In genomic region chr6:108661430-108661829, GRCh38 we compare ENCODE assay signal across 14 cellular contexts.
DNase-seq lines count a peak whose midpoint lies in the region; ATAC-seq, FAIRE-seq and TF ChIP-seq lines count a peak whose summit lies in the region.
"Had no signal": no experiment of that assay in that cellular context is flagged by ENCODE, and none has a peak within 500 bp of the region (broad histone marks: within the 10 kb centered on the region; RNA-seq: fewer than 3 reads in every experiment).

No MANE protein-coding gene starts in this region.

- no peaks in the 10 kb centered on the region for H3K36me3 Mint-ChIP-seq in activated T-cell treated with anti-CD3 and anti-CD28 coated beads, Interleukin-2, amount 50 U/mL, for 72 hours (ENCODE audit: insufficient read depth in 2 of 2)
- H3K36me3 Mint-ChIP-seq in Calu3 (ENCODE audit: insufficient read depth, unreplicated experiment), result peaks cover 19% of the 10 kb centered on the region

- H3K4me1 ChIP-seq in small intestine (ENCODE audit: control insufficient read depth in 2 of 2, insufficient read depth in 1 of 2, low read depth in 1 of 2, low read length in 1 of 2), result peaks cover 0 to 15% of the 10 kb centered on the region in 2 donors
- H3K4me1 ChIP-seq: neural progenitor cell had no signal

- no peak for DNase-seq in activated T-cell treated with anti-CD3 and anti-CD28 coated beads, Interleukin-2, amount 50 U/mL, for 72 hours
- DNase-seq in activated T-cell treated with anti-CD3 and anti-CD28 coated beads, Interleukin-2, amount 50 U/mL, for 48 hours, result no peak
- DNase-seq in foreskin fibroblast (peak; percentile 63 to 86), small intestine (peak; percentile 59), NCI-H526 (lab: John Stamatoyannopoulos, UW) (no peak), frontal cortex (ENCODE audit: low spot score in 2 of 2) (no peak), Calu3 (no peak)
- DNase-seq: dermis blood vessel endothelial cell; NK-92 treated with Interleukin-12 subunit alpha and Interleukin-12 subunit beta, amount 100 ng/mL, for 24 hours had no signal

- BruUV-seq in Calu3 (replicated peaks; lab: Mats Ljungman, UMichigan), result no TSS peak

- CTCF ChIA-PET in Calu3 (lab: Charles Lee), result no interaction called here

- no peaks in the 10 kb centered on the region for H3K27me3 ChIP-seq in small intestine (ENCODE audit: control insufficient read depth in 2 of 2, insufficient read depth in 2 of 2, low read length in 2 of 2)
- H3K27me3 ChIP-seq: neural progenitor cell had no signal

- H3K27ac ChIP-seq in VCaP (peak overlapping the region; percentile 37), small intestine (ENCODE audit: low read depth in 1 of 2, low read length in 1 of 2) (no peak overlapping the region)
- H3K27ac ChIP-seq: neural progenitor cell, thoracic aorta had no signal

- no peaks in the 10 kb centered on the region for H3K27me3 Mint-ChIP-seq in activated T-cell treated with anti-CD3 and anti-CD28 coated beads, Interleukin-2, amount 50 U/mL, for 72 hours (ENCODE audit: low read depth)
- H3K27me3 Mint-ChIP-seq in Calu3 (ENCODE audit: unreplicated experiment), result no peaks in the 10 kb centered on the region

- H3K9me3 Mint-ChIP-seq in activated T-cell treated with anti-CD3 and anti-CD28 coated beads, Interleukin-2, amount 50 U/mL, for 72 hours, result no peaks in the 10 kb centered on the region
- H3K9me3 Mint-ChIP-seq in Calu3 (ENCODE audit: low read depth, unreplicated experiment), result no peaks in the 10 kb centered on the region
- H3K9me3 Mint-ChIP-seq: activated T-helper 1 cell treated with anti-CD3 and anti-CD28 coated beads, Interleukin-12 subunit alpha, Interleukin-12 subunit beta, Interleukin-2, Interleukin-4 antibody, amounts not matched to agents 30 ng/mL and 10 ng/mL and 1 ng/mL, durations not matched to agents 14 hours and 24 hours and 36 hours; neural progenitor cell had no signal

- TF ChIP-seq CTCF in VCaP (conservative IDR thresholded peaks at IDR 0.05) (no peak), foreskin fibroblast (IDR thresholded peaks at IDR 0.05; ENCODE audit: low read depth, low read length) (no peak), Calu3 (IDR thresholded peaks at IDR 0.05; ENCODE audit: unreplicated experiment) (no peak)

- no peaks in the 10 kb centered on the region for H3K36me3 ChIP-seq in small intestine (ENCODE audit: control insufficient read depth in 2 of 2, insufficient read depth in 2 of 2, low read length in 2 of 2)
- H3K36me3 ChIP-seq: neural progenitor cell had no signal

- 35 to 82% (median 37%) methylated on average over 1 of the region's 1 CpG for WGBS in small intestine, 3 donors

- peaks cover 31% of the 10 kb centered on the region for H3K4me1 Mint-ChIP-seq in activated T-cell treated with anti-CD3 and anti-CD28 coated beads, Interleukin-2, amount 50 U/mL, for 72 hours (ENCODE audit: low read depth)
- H3K4me1 Mint-ChIP-seq in Calu3 (ENCODE audit: low read depth, unreplicated experiment), result peaks cover 32% of the 10 kb centered on the region

- intact Hi-C loops in Calu3 (cut with micrococcal nuclease; ENCODE audit: unreplicated experiment), result no loop called here

- ATAC-seq in activated T-cell treated with anti-CD3 and anti-CD28 coated beads, Interleukin-2, amount 50 U/mL, for 72 hours (replicated peaks in 1 of 2), result peak; percentile 52 to 73

- H3K27ac Mint-ChIP-seq in activated T-cell treated with anti-CD3 and anti-CD28 coated beads, Interleukin-2, amount 50 U/mL, for 72 hours, result no peak overlapping the region
- H3K27ac Mint-ChIP-seq in Calu3 (ENCODE audit: unreplicated experiment), result no peak overlapping the region
- H3K27ac Mint-ChIP-seq: activated T-helper 1 cell treated with anti-CD3 and anti-CD28 coated beads, Interleukin-12 subunit alpha, Interleukin-12 subunit beta, Interleukin-2, Interleukin-4 antibody, amounts not matched to agents 30 ng/mL and 10 ng/mL and 1 ng/mL, durations not matched to agents 14 hours and 24 hours and 36 hours; neural progenitor cell had no signal

- no peak overlapping the region for H3K4me3 Mint-ChIP-seq in activated T-cell treated with anti-CD3 and anti-CD28 coated beads, Interleukin-2, amount 50 U/mL, for 72 hours
- no peak overlapping the region for H3K4me3 Mint-ChIP-seq in Calu3 (ENCODE audit: low read depth, unreplicated experiment)
- H3K4me3 Mint-ChIP-seq: activated T-helper 1 cell treated with anti-CD3 and anti-CD28 coated beads, Interleukin-12 subunit alpha, Interleukin-12 subunit beta, Interleukin-2, Interleukin-4 antibody, amounts not matched to agents 30 ng/mL and 10 ng/mL and 1 ng/mL, durations not matched to agents 14 hours and 24 hours and 36 hours; neural progenitor cell had no signal

- FAIRE-seq in small intestine (lab: Jason Lieb, UNC) (no peak), frontal cortex (lab: Jason Lieb, UNC) (no peak)
- FAIRE-seq: TTC549 had no signal

- no peak overlapping the region for H3K4me3 ChIP-seq in foreskin fibroblast (ENCODE audit: low read depth in 1 of 2, low read length in 2 of 2)
- H3K4me3 ChIP-seq in small intestine (ENCODE audit: low read depth in 1 of 2, low read length in 2 of 2), result no peak overlapping the region
- H3K4me3 ChIP-seq: neural progenitor cell, thoracic aorta had no signal

- H3K9me3 ChIP-seq in small intestine (ENCODE audit: control insufficient read depth, low read depth), result no peaks in the 10 kb centered on the region
- H3K9me3 ChIP-seq: thoracic aorta had no signal

Comparison
In these comparisons a context has a peak if more than half of its experiments do, and no peak if none do; other contexts are left out.
1. DNase-seq: peak in foreskin fibroblast (2 of 2) and small intestine (single experiment); none in activated T-cell treated with anti-CD3 and anti-CD28 coated beads, Interleukin-2, amount 50 U/mL, for 72 hours (0 of 2), activated T-cell treated with anti-CD3 and anti-CD28 coated beads, Interleukin-2, amount 50 U/mL, for 48 hours (0 of 2), NCI-H526 (0 of 2), frontal cortex (0 of 2) and Calu3 (single experiment).